In the genomic region with DNA sequence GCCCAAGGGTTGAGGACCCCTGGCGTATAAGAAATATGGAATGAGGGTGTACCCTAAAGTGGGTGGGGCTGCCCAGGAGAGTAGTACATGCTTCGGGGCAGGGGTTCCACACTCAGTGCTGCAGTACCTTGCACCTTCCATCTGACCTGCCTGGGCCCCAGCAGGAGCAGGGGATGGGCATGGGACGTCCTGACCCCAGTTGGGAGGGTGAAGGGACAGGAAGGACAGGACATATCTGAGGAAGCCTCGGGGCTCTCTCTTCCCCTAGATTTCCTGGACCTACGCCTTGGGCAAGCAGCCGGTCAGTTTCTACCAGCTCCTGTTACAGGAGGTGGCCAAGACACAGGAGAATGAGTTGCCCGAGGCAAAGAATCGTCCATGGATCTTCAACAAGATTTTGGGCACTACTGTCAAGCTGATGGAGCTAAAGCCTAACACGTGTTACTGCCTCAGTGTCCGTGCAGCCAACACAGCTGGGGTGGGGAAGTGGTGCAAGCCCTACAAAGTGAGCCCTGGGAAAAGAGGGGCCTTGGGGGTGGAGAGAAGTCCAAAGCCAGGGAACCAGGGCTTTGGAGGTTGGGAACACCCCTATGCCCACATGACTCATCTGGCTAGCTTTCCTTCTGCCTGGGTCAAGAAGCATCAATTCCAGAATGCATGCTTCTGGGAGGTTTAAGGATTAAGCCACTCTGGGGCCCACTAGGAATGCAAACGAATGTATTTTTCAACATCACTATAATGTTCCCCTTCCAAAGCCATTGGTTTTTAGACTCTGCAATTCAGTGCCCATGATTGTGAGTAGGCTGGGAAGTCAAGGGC, we compare ENCODE assay signal across 19 cellular contexts. TPM values are rescaled to one million over a fixed set of nuclear protein-coding genes. Genes with fewer than 3 reads are reported as not detected.
A peak's percentile ranks its signal among the peaks of the same experiment; 100 is the strongest.
DNase-seq lines count a peak whose midpoint lies in the region; ATAC-seq lines count a peak whose summit lies in the region.
"Had no signal": no experiment of that assay in that cellular context is flagged by ENCODE, and none has a peak within 500 bp of the region (broad histone marks: within the 10 kb centered on the region; RNA-seq: fewer than 3 reads in every experiment).

No MANE protein-coding gene starts in this region.

- no peaks in the 10 kb centered on the region for H3K27me3 Mint-ChIP-seq in activated T-cell treated with anti-CD3 and anti-CD28 coated beads, Interleukin-2, amount 50 U/mL, for 72 hours (ENCODE audit: low read depth)
- no peaks in the 10 kb centered on the region for H3K27me3 Mint-ChIP-seq in activated T-cell treated with anti-CD3 and anti-CD28 coated beads, Interleukin-2, amount 50 U/mL, for 4 hours (ENCODE audit: low read depth)

- H3K36me3 Mint-ChIP-seq in activated T-cell treated with anti-CD3 and anti-CD28 coated beads, Interleukin-2, amount 50 U/mL, for 72 hours (ENCODE audit: insufficient read depth in 2 of 2), result peaks cover 5 to 12% of the 10 kb centered on the region in 2 donors
- H3K36me3 Mint-ChIP-seq in activated T-cell treated with anti-CD3 and anti-CD28 coated beads, Interleukin-2, amount 50 U/mL, for 4 hours (ENCODE audit: insufficient read depth), result peaks cover 25% of the 10 kb centered on the region

- peak overlapping the region; percentile 45 for H3K27ac Mint-ChIP-seq in activated T-cell treated with anti-CD3 and anti-CD28 coated beads, Interleukin-2, amount 50 U/mL, for 72 hours
- H3K27ac Mint-ChIP-seq: mesothelial cell of epicardium had no signal

- no peak overlapping the region for H3K4me3 Mint-ChIP-seq in activated T-cell treated with anti-CD3 and anti-CD28 coated beads, Interleukin-2, amount 50 U/mL, for 72 hours
- H3K4me3 Mint-ChIP-seq in activated T-cell treated with anti-CD3 and anti-CD28 coated beads, Interleukin-2, amount 50 U/mL, for 4 hours, result no peak overlapping the region
- H3K4me3 Mint-ChIP-seq: CD8-positive, alpha-beta T cell; mesothelial cell of epicardium; T-helper 1 cell treated with Interleukin-12 subunit alpha and Interleukin-12 subunit beta and Interleukin-4 antibody, amounts not matched to agents 30 μg/mL and 1 μg/mL, for 36 hours had no signal

- no peaks in the 10 kb centered on the region for H3K9me3 Mint-ChIP-seq in activated T-cell treated with anti-CD3 and anti-CD28 coated beads, Interleukin-2, amount 50 U/mL, for 72 hours
- H3K9me3 Mint-ChIP-seq in activated T-cell treated with anti-CD3 and anti-CD28 coated beads, Interleukin-2, amount 50 U/mL, for 4 hours, result no peaks in the 10 kb centered on the region
- H3K9me3 Mint-ChIP-seq: CD8-positive, alpha-beta T cell; mesothelial cell of epicardium; T-helper 1 cell treated with Interleukin-12 subunit alpha and Interleukin-12 subunit beta and Interleukin-4 antibody, amounts not matched to agents 30 μg/mL and 1 μg/mL, for 36 hours had no signal

- no peak for ATAC-seq in activated T-cell treated with anti-CD3 and anti-CD28 coated beads, Interleukin-2, amount 50 U/mL, for 72 hours (replicated peaks in 1 of 2)
- ATAC-seq in activated T-cell treated with anti-CD3 and anti-CD28 coated beads, Interleukin-2, amount 50 U/mL, for 4 hours, result no peak
- ATAC-seq in HG03565 (IDR thresholded peaks at IDR 0.05; ENCODE audit: unreplicated experiment), result no peak
- ATAC-seq: activated CD4-positive, CD25-positive, alpha-beta regulatory T cell treated with anti-CD3 and anti-CD28 coated beads, Interleukin-2, amount 50 U/mL, for 24 hours; CD8-positive, alpha-beta T cell had no signal

- intact Hi-C loops in posterior vena cava (cut with DNase I), result loop anchor here in 1 of 2 donors (10.0 kb wide), 1 partner anchor 595 kb away; no protein-coding TSS in a partner anchor

- H3K4me1 Mint-ChIP-seq in activated T-cell treated with anti-CD3 and anti-CD28 coated beads, Interleukin-2, amount 50 U/mL, for 72 hours (ENCODE audit: low read depth), result peaks cover 5% of the 10 kb centered on the region
- no peaks in the 10 kb centered on the region for H3K4me1 Mint-ChIP-seq in activated T-cell treated with anti-CD3 and anti-CD28 coated beads, Interleukin-2, amount 50 U/mL, for 4 hours (ENCODE audit: low read depth)
- H3K4me1 Mint-ChIP-seq: mesothelial cell of epicardium had no signal

- DNase-seq in activated T-cell treated with anti-CD3 and anti-CD28 coated beads, Interleukin-2, amount 50 U/mL, for 72 hours, result no peak
- no peak for DNase-seq in activated T-cell treated with anti-CD3 and anti-CD28 coated beads, Interleukin-2, amount 50 U/mL, for 4 hours
- DNase-seq in RPMI7951 (ENCODE audit: low read depth), result peak; percentile 40
- peak; percentile 58 for DNase-seq in posterior vena cava (ENCODE audit: low spot score)
- no peak for DNase-seq in NCI-H146 (lab: John Stamatoyannopoulos, UW)
- DNase-seq: 8988T; activated CD8-positive, alpha-beta memory T cell treated with anti-CD3 and anti-CD28 coated beads, Interleukin-2, amount 50 U/mL, for 4 hours; activated naive CD4-positive, alpha-beta T cell treated with anti-CD3 and anti-CD28 coated beads, Interleukin-2, amount 50 U/mL, for 16 hours; CD8-positive, alpha-beta T cell; islet precursor cell; NCI-H2107; nucleus accumbens; stimulated activated CD4-positive, alpha-beta T cell treated with anti-CD3 and anti-CD28 coated beads, Interleukin-4, amount 100 ng/mL, for 4 hours; upper lobe of left lung had no signal

RNA-seq across cellular contexts. Expression of a gene that starts 7.9 kb away (rescaled TPM):
- not detected for total RNA-seq in activated T-cell treated with anti-CD3 and anti-CD28 coated beads, Interleukin-2, amount 50 U/mL, for 72 hours
- not detected for total RNA-seq in activated T-cell treated with anti-CD3 and anti-CD28 coated beads, Interleukin-2, amount 50 U/mL, for 4 hours
- total RNA-seq in RPMI7951 (2014; rRNA removed; shearing (Covaris generic)), result not detected in 2 replicates
- total RNA-seq in posterior vena cava, result not detected
- total RNA-seq: CD8-positive, alpha-beta T cell; glomerular endothelial cell; mesothelial cell of epicardium; upper lobe of left lung had no signal

RNA-seq across cellular contexts. Expression of a gene that starts 9.7 kb away (rescaled TPM):
- 10 to 100 TPM; 35.3 to 44.5 TPM for total RNA-seq in activated T-cell treated with anti-CD3 and anti-CD28 coated beads, Interleukin-2, amount 50 U/mL, for 72 hours
- total RNA-seq in activated T-cell treated with anti-CD3 and anti-CD28 coated beads, Interleukin-2, amount 50 U/mL, for 4 hours, result 10 to 100 TPM; 20.6 to 24.5 (median 23.4) TPM
- 4.2 and 6.9 TPM in 2 replicates for total RNA-seq in RPMI7951 (2014; rRNA removed; shearing (Covaris generic))
- total RNA-seq in posterior vena cava, result 10 to 100 TPM; 10.5 to 10.8 TPM

RNA-seq across cellular contexts. Expression of a gene that starts 12.7 kb away (rescaled TPM):
- 10 to 100 TPM; 24.3 to 31.4 TPM for total RNA-seq in activated T-cell treated with anti-CD3 and anti-CD28 coated beads, Interleukin-2, amount 50 U/mL, for 72 hours
- total RNA-seq in activated T-cell treated with anti-CD3 and anti-CD28 coated beads, Interleukin-2, amount 50 U/mL, for 4 hours, result 10 to 100 TPM; 72.8 to 85.7 (median 85.3) TPM
- 13.1 and 13.5 TPM in 2 replicates for total RNA-seq in RPMI7951 (2014; rRNA removed; shearing (Covaris generic))
- 1 to 10 TPM; 8.4 to 9.1 TPM for total RNA-seq in posterior vena cava

RNA-seq across cellular contexts. Expression of a gene that starts 18.3 kb away (rescaled TPM):
- under 1 TPM; 0.05 to 0.07 TPM for total RNA-seq in activated T-cell treated with anti-CD3 and anti-CD28 coated beads, Interleukin-2, amount 50 U/mL, for 72 hours
- not detected for total RNA-seq in activated T-cell treated with anti-CD3 and anti-CD28 coated beads, Interleukin-2, amount 50 U/mL, for 4 hours
- not detected in 2 replicates for total RNA-seq in RPMI7951 (2014; rRNA removed; shearing (Covaris generic))
- not detected for total RNA-seq in posterior vena cava
- total RNA-seq: mesothelial cell of epicardium had no signal

Comparison
In these comparisons a context has a peak if more than half of its experiments do, and no peak if none do; other contexts are left out.
1. DNase-seq: peak in RPMI7951 (single experiment) and posterior vena cava (single experiment); none in activated T-cell treated with anti-CD3 and anti-CD28 coated beads, Interleukin-2, amount 50 U/mL, for 72 hours (0 of 2), activated T-cell treated with anti-CD3 and anti-CD28 coated beads, Interleukin-2, amount 50 U/mL, for 4 hours (single experiment) and NCI-H146 (single experiment).